12 cellular contexts compared by ENCODE assay signal in the genomic region with DNA sequence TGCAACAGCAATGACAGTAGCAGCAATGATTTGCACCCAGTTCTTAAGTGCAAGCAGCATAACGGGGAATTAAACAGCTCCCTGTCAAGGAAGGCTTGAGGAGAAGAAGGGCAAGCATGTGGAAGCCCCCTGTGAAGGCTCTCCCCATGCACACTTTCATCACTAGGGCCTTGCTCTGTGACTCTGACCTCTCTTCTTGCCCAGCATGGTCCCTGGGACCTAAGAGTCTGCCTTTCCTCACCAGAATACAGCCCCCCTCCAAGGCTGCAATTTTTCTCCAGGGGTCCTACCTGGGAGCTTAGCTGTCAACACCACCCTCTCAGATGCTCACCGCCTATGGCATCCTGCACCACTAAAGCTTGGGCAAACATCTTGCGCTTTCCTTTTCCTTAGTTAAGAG.
"Had no signal": no experiment of that assay in that cellular context is flagged by ENCODE, and none has a peak within 500 bp of the region (broad histone marks: within the 10 kb centered on the region; RNA-seq: fewer than 3 reads in every experiment).

No MANE protein-coding gene starts in this region.

- H3K27ac Mint-ChIP-seq: activated naive CD4-positive, alpha-beta T cell treated with anti-CD3 and anti-CD28 coated beads, Interleukin-2, amount 10 ng/mL, durations not matched to agents 7 days and 5 days; activated T-helper 17 cell treated with anti-CD3 and anti-CD28 coated beads, Interleukin-2, amount 50 U/mL, for 72 hours had no signal

- H3K9me3 Mint-ChIP-seq: activated naive CD4-positive, alpha-beta T cell treated with anti-CD3 and anti-CD28 coated beads, Interleukin-2, amount 10 ng/mL, durations not matched to agents 7 days and 5 days; activated T-helper 17 cell treated with anti-CD3 and anti-CD28 coated beads, Interleukin-2, amount 50 U/mL, for 72 hours had no signal

- H3K4me1 ChIP-seq: adrenal gland, suprapubic skin had no signal

- H3K36me3 ChIP-seq: adrenal gland, esophagus squamous epithelium, suprapubic skin had no signal

- DNase-seq: activated naive CD4-positive, alpha-beta T cell treated with anti-CD3 and anti-CD28 coated beads, Interleukin-2, amount 10 ng/mL, durations not matched to agents 7 days and 5 days; adrenal gland; central memory CD4-positive, alpha-beta T cell; dorsolateral prefrontal cortex; esophagus squamous epithelium; foreskin fibroblast; left colon; stimulated activated CD4-positive, alpha-beta T cell treated with anti-CD3 and anti-CD28 coated beads, Interleukin-12 subunit alpha, Interleukin-12 subunit beta, amount 100 ng/mL, for 4 hours; stimulated activated naive CD4-positive, alpha-beta T cell treated with Interleukin-2 at 50 U/mL for 16 hours had no signal

- H3K9me3 ChIP-seq: adrenal gland, esophagus squamous epithelium, suprapubic skin had no signal

- H3K27ac ChIP-seq: suprapubic skin, VCaP had no signal

- H3K4me3 Mint-ChIP-seq: activated naive CD4-positive, alpha-beta T cell treated with anti-CD3 and anti-CD28 coated beads, Interleukin-2, amount 10 ng/mL, durations not matched to agents 7 days and 5 days; activated T-helper 17 cell treated with anti-CD3 and anti-CD28 coated beads, Interleukin-2, amount 50 U/mL, for 72 hours had no signal

- ATAC-seq: left colon had no signal

- H3K36me3 Mint-ChIP-seq: activated naive CD4-positive, alpha-beta T cell treated with anti-CD3 and anti-CD28 coated beads, Interleukin-2, amount 10 ng/mL, durations not matched to agents 7 days and 5 days had no signal

- H3K27me3 ChIP-seq: adrenal gland, esophagus squamous epithelium, suprapubic skin had no signal

- H3K4me3 ChIP-seq: adrenal gland, dorsolateral prefrontal cortex, esophagus squamous epithelium, suprapubic skin had no signal
